In the genomic region with DNA sequence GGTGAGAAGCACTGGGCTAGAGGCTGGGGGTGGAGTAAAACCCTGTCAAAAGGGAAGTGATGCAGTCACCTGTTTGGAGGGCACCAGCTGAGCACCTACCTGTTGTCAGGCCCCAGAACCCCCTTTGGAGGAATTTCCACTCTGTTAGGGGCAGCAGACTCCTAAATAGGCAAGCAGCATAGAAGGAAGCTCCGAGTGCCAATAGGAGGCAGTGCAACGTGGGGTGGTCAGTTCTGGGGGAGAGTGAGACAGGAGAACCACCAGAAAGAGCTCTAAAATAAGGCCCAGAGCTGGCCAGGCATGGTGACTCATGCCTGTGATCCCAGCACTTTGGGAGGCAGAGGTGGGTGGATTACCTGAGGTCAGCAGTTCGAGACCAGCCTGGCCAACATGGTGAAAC, we compare ENCODE assay signal across 28 cellular contexts.
"Had no signal": no experiment of that assay in that cellular context is flagged by ENCODE, and none has a peak within 500 bp of the region (broad histone marks: within the 10 kb centered on the region; RNA-seq: fewer than 3 reads in every experiment).

No MANE protein-coding gene starts in this region.

- H3K36me3 Mint-ChIP-seq: natural killer cell; neural progenitor cell; stimulated activated memory B cell treated with anti-CD40 and anti-IgM and Interleukin-4, amounts not matched to agents 10 μg/mL and 1 μg/mL and 100 μg/mL, for 72 hours; type B pancreatic cell had no signal

- H3K9ac ChIP-seq: neural progenitor cell, parathyroid adenoma had no signal

- H3K4me3 Mint-ChIP-seq: natural killer cell; nephron; neural progenitor cell; stimulated activated memory B cell treated with anti-CD40 and anti-IgM and Interleukin-4, amounts not matched to agents 10 μg/mL and 1 μg/mL and 100 μg/mL, for 72 hours; stimulated activated naive CD8-positive, alpha-beta T cell treated with anti-CD3 and anti-CD28 coated beads, Interleukin-15, amount 100 ng/mL, for 72 hours; type B pancreatic cell had no signal

- H3K27me3 ChIP-seq: neural progenitor cell, ovary, right lobe of liver, testis, transverse colon, uterus had no signal

- H3K4me2 ChIP-seq: neural progenitor cell had no signal

- H3K36me3 ChIP-seq: neural progenitor cell, ovary, right lobe of liver, sigmoid colon, suprapubic skin, tibial artery, transverse colon, upper lobe of right lung, uterus had no signal

- H3K27ac ChIP-seq: neural progenitor cell, ovary, parathyroid adenoma, psoas muscle, right lobe of liver, sigmoid colon, suprapubic skin, testis, tibial artery, transverse colon, upper lobe of right lung, uterus had no signal

- H3K4me3 ChIP-seq: neural progenitor cell, ovary, psoas muscle, right lobe of liver, sigmoid colon, suprapubic skin, testis, tibial artery, transverse colon, upper lobe of right lung, uterus had no signal

- H3K9me3 ChIP-seq: ovary, psoas muscle, right lobe of liver, sigmoid colon, suprapubic skin, testis, tibial artery, transverse colon, upper lobe of right lung, uterus had no signal

- FAIRE-seq: small intestine had no signal

- ATAC-seq: natural killer cell; psoas muscle; right cardiac atrium; right lobe of liver; stimulated activated memory B cell treated with anti-CD40 and anti-IgM and Interleukin-4, amounts not matched to agents 10 μg/mL and 1 μg/mL and 100 μg/mL, for 72 hours; stimulated activated naive CD8-positive, alpha-beta T cell treated with anti-CD3 and anti-CD28 coated beads, Interleukin-15, amount 100 ng/mL, for 72 hours; stimulated activated naive CD8-positive, alpha-beta T cell treated with anti-CD3 and anti-CD28 coated beads, Interleukin-15, Interleukin-2, amounts not matched to agents 100 U/mL and 50 U/mL, for 24 hours; upper lobe of right lung had no signal

- H3K4me1 ChIP-seq: parathyroid adenoma, psoas muscle, right lobe of liver, sigmoid colon, suprapubic skin, testis, tibial artery, transverse colon, upper lobe of right lung, uterus had no signal

- H2AFZ ChIP-seq: neural progenitor cell, parathyroid adenoma had no signal

- H3K4me1 Mint-ChIP-seq: natural killer cell; nephron; stimulated activated naive CD8-positive, alpha-beta T cell treated with anti-CD3 and anti-CD28 coated beads, Interleukin-15, amount 100 ng/mL, for 72 hours had no signal

- H3K9me3 Mint-ChIP-seq: natural killer cell; nephron; neural progenitor cell; stimulated activated memory B cell treated with anti-CD40 and anti-IgM and Interleukin-4, amounts not matched to agents 10 μg/mL and 1 μg/mL and 100 μg/mL, for 72 hours; stimulated activated naive CD8-positive, alpha-beta T cell treated with anti-CD3 and anti-CD28 coated beads, Interleukin-15, amount 100 ng/mL, for 72 hours; type B pancreatic cell had no signal

- H3K27me3 Mint-ChIP-seq: stimulated activated memory B cell treated with anti-CD40 and anti-IgM and Interleukin-4, amounts not matched to agents 10 μg/mL and 1 μg/mL and 100 μg/mL, for 72 hours had no signal

- H3K79me2 ChIP-seq: parathyroid adenoma had no signal

- H3K27ac Mint-ChIP-seq: natural killer cell; nephron; neural progenitor cell; progenitor cell of endocrine pancreas; stimulated activated memory B cell treated with anti-CD40 and anti-IgM and Interleukin-4, amounts not matched to agents 10 μg/mL and 1 μg/mL and 100 μg/mL, for 72 hours; stimulated activated naive CD8-positive, alpha-beta T cell treated with anti-CD3 and anti-CD28 coated beads, Interleukin-15, amount 100 ng/mL, for 72 hours; type B pancreatic cell had no signal

- DNase-seq: natural killer cell; occipital lobe; ovary; psoas muscle; right cardiac atrium; right lobe of liver; sigmoid colon; small intestine; stimulated activated CD4-positive, alpha-beta T cell treated with anti-CD3 and anti-CD28 coated beads, Interleukin-15, amount 100 ng/mL, for 24 hours; stimulated activated CD4-positive, alpha-beta T cell treated with anti-CD3 and anti-CD28 coated beads, Interleukin-4, amount 100 ng/mL, for 1 hour; stimulated activated CD4-positive, alpha-beta T cell treated with anti-CD3 and anti-CD28 coated beads, Interleukin-4, amount 100 ng/mL, for 4 hours; stimulated activated CD8-positive, alpha-beta memory T cell treated with anti-CD3 and anti-CD28 coated beads, Interleukin-4, amount 100 ng/mL, for 48 hours; stimulated activated naive CD4-positive, alpha-beta T cell; stimulated activated naive CD8-positive, alpha-beta T cell treated with anti-CD3 and anti-CD28 coated beads, Interleukin-15, amount 100 ng/mL, for 72 hours; stimulated activated naive CD8-positive, alpha-beta T cell treated with anti-CD3 and anti-CD28 coated beads, Interleukin-15, Interleukin-2, amounts not matched to agents 100 U/mL and 50 U/mL, for 24 hours; substantia nigra; testis; transverse colon; upper lobe of right lung; uterus had no signal
